10 cellular contexts compared by ENCODE assay signal in the genomic region with DNA sequence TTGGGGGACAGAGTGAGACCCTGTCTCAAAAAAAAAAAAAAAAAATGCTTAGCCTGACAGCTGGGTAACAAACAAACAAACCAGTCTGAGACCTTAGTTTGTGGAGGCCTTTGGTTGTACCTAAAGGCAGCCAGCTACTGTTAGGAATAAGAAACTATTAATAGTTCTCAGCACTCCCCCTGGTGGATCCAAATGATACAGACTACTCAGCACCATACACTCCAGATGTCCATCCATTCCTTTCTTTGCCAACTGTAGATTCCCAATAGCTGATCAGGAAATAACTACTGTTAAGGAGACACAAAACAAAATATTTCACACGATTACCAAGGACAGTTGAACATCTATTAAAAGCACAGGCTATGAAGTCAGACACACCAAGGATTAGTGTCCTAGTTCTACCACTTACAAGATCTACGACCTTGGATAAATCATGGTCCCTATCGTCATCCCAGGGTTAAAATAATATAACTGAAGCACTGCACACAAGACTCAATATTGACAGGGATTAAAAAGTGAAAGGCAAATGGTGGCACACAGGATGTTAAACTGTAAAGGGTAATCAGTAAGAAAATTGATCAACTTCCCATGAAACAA. TPM values are rescaled to one million over a fixed set of nuclear protein-coding genes. Genes with fewer than 3 reads are reported as not detected.
DNase-seq lines count a peak whose midpoint lies in the region; ATAC-seq and TF ChIP-seq lines count a peak whose summit lies in the region.
"Had no signal": no experiment of that assay in that cellular context is flagged by ENCODE, and none has a peak within 500 bp of the region (broad histone marks: within the 10 kb centered on the region; RNA-seq: fewer than 3 reads in every experiment).

No MANE protein-coding gene starts in this region.

- no peaks in the 10 kb centered on the region for H3K4me1 Mint-ChIP-seq in endothelial cell (ENCODE audit: unreplicated experiment)

- H3K4me1 ChIP-seq in Panc1 (ENCODE audit: control insufficient read depth, insufficient read depth, low read length) (no peaks in the 10 kb centered on the region), mucosa of descending colon (ENCODE audit: low read depth) (no peaks in the 10 kb centered on the region)

- in situ Hi-C loops in Panc1 (cut with HindIII; ENCODE audit: low pct_unique_long_range_greater_than_20kb, low sequenced_read_pairs): no loop called here

- TF ChIP-seq CTCF in Panc1 (IDR thresholded peaks at IDR 0.05) (peak; percentile 77), endothelial cell (IDR thresholded peaks at IDR 0.05; ENCODE audit: unreplicated experiment) (peak; percentile 66), mucosa of descending colon (IDR thresholded peaks at IDR 0.05) (peak; percentile 24)

- no peaks in the 10 kb centered on the region for H3K27me3 ChIP-seq in Panc1 (ENCODE audit: control insufficient read depth, insufficient read depth, low read length)

- no peak overlapping the region for H3K4me3 Mint-ChIP-seq in endothelial cell (ENCODE audit: unreplicated experiment)

- POLR2A ChIA-PET in Panc1 (lab: Charles Lee): no interaction called here

- peak; percentile 31; the same call in 1 of the 2 replicates for TF ChIP-seq RAD21 in Ishikawa (IDR thresholded peaks at IDR 0.05; ENCODE audit: low read depth)

- ATAC-seq in GM18867 (IDR thresholded peaks at IDR 0.05; ENCODE audit: unreplicated experiment) (peak; percentile 84), Panc1 (peak; percentile 96), mucosa of descending colon (peak; percentile 73)

- peaks cover 5% of the 10 kb centered on the region for H3K9me3 Mint-ChIP-seq in endothelial cell (ENCODE audit: unreplicated experiment)

- H3K27ac ChIP-seq in Panc1 (ENCODE audit: low read length): no peak overlapping the region
- H3K27ac ChIP-seq: SK-N-MC had no signal

- peaks cover 29% of the 10 kb centered on the region for H3K36me3 Mint-ChIP-seq in endothelial cell (ENCODE audit: low read depth, unreplicated experiment)

- DNase-seq in CMK (ENCODE audit: low read depth) (peak; percentile 17), Panc1 (ENCODE audit: low read depth, low spot score) (no peak), endothelial cell (ENCODE audit: low spot score) (peak; percentile 30), mucosa of descending colon (peak in 1 of 3 donors; percentile 61)
- DNase-seq in activated effector memory CD4-positive, alpha-beta T cell treated with anti-CD3 and anti-CD28 coated beads, Interleukin-2, amount 50 U/mL, for 16 hours: no peak
- no peak for DNase-seq in activated effector memory CD4-positive, alpha-beta T cell treated with Interleukin-2 at 50 U/mL for 16 hours

- intact Hi-C loops in Panc1 (cut with micrococcal nuclease; ENCODE audit: unreplicated experiment) (no loop called here), mucosa of descending colon (cut with DNase I, micrococcal nuclease) (no loop called here)

- BruUV-seq in Panc1 (replicated peaks; lab: Mats Ljungman, UMichigan): no TSS peak

- H3K36me3 ChIP-seq in Panc1 (ENCODE audit: control insufficient read depth, insufficient read depth, low read length) (peaks cover 9% of the 10 kb centered on the region), mucosa of descending colon (ENCODE audit: low read depth) (no peaks in the 10 kb centered on the region)

- no peaks in the 10 kb centered on the region for H3K9me3 ChIP-seq in Panc1 (ENCODE audit: control insufficient read depth, insufficient read depth, low read depth, low read length)
- H3K9me3 ChIP-seq in mucosa of descending colon: no peaks in the 10 kb centered on the region

- H3K4me3 ChIP-seq in Panc1 (ENCODE audit: low read depth in 2 of 2, low read length in 2 of 2) (no peak overlapping the region), mucosa of descending colon (no peak overlapping the region)
- H3K4me3 ChIP-seq: SK-N-MC had no signal

- H3K27me3 Mint-ChIP-seq in endothelial cell (ENCODE audit: unreplicated experiment): no peaks in the 10 kb centered on the region

- no peak for TF ChIP-seq EP300 in Ishikawa (IDR thresholded peaks at IDR 0.05; ENCODE audit: borderline replicate concordance)

- no peak overlapping the region for H3K27ac Mint-ChIP-seq in endothelial cell (ENCODE audit: unreplicated experiment)

- CTCF ChIA-PET in Panc1 (lab: Charles Lee): interaction anchor here (1.3 kb wide), 1 partner anchor 10 kb away, joined by 7 read pairs; no protein-coding TSS in a partner anchor

TF ChIP-seq in Ishikawa, 13 proteins besides CTCF, POLR2A, EP300 and RAD21:
- TF ChIP-seq REST (IDR thresholded peaks at IDR 0.05; ENCODE audit: low read depth) (no peak), CEBPB (IDR thresholded peaks at IDR 0.05) (no peak), CREB1 (IDR thresholded peaks at IDR 0.05; ENCODE audit: low read depth) (no peak), TEAD4 (IDR thresholded peaks at IDR 0.05) (no peak), NFIC (IDR thresholded peaks at IDR 0.05) (no peak), EGR1 (IDR thresholded peaks at IDR 0.05) (no peak), TCF12 (IDR thresholded peaks at IDR 0.05; ENCODE audit: low read depth) (no peak), ZBTB7A (IDR thresholded peaks at IDR 0.05; ENCODE audit: low read depth) (no peak), TAF1 (IDR thresholded peaks at IDR 0.05; ENCODE audit: low read depth) (no peak), YY1 (IDR thresholded peaks at IDR 0.05; ENCODE audit: low read depth) (no peak), FOXM1 (IDR thresholded peaks at IDR 0.05; ENCODE audit: borderline replicate concordance, low read depth) (no peak)
- TF ChIP-seq, protein P1, sequence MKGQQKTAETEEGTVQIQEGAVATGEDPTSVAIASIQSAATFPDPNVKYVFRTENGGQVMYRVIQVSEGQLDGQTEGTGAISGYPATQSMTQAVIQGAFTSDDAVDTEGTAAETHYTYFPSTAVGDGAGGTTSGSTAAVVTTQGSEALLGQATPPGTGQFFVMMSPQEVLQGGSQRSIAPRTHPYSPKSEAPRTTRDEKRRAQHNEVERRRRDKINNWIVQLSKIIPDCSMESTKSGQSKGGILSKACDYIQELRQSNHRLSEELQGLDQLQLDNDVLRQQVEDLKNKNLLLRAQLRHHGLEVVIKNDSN (IDR thresholded peaks at IDR 0.05): no peak
- TF ChIP-seq, protein P2, sequence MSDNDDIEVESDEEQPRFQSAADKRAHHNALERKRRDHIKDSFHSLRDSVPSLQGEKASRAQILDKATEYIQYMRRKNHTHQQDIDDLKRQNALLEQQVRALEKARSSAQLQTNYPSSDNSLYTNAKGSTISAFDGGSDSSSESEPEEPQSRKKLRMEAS (IDR thresholded peaks at IDR 0.05): no peak

RNA-seq across cellular contexts. Expression of gene CLDN25, which starts 17.2 kb away (rescaled TPM):
- total RNA-seq in Panc1 (2021; ENCODE audit: unreplicated experiment) (not detected), endothelial cell (ENCODE audit: unreplicated experiment) (not detected), mucosa of descending colon (not detected)
- not detected for polyA plus RNA-seq in Panc1 (2012; ENCODE audit: insufficient read length)
- total RNA-seq: mononuclear cell had no signal

RNA-seq across cellular contexts. Expression of gene ZW10, which starts 23.3 kb away (rescaled TPM):
- total RNA-seq in Panc1 (2021; ENCODE audit: unreplicated experiment) (31.5 TPM), endothelial cell (ENCODE audit: unreplicated experiment) (25.2 TPM), mucosa of descending colon (10 to 100 TPM; 10.5 to 12.3 (median 11.1) TPM)
- 15.7 TPM for polyA plus RNA-seq in Panc1 (2012; ENCODE audit: insufficient read length)

Comparison
In these comparisons a context has a peak if more than half of its experiments do, and no peak if none do; other contexts are left out.
1. DNase-seq: peak in CMK (single experiment) and endothelial cell (single experiment); none in Panc1 (single experiment), activated effector memory CD4-positive, alpha-beta T cell treated with anti-CD3 and anti-CD28 coated beads, Interleukin-2, amount 50 U/mL, for 16 hours (single experiment) and activated effector memory CD4-positive, alpha-beta T cell treated with Interleukin-2 at 50 U/mL for 16 hours (single experiment).
2. CTCF ChIP-seq: peak in every context shown above with its lines; median percentile 77 in Panc1; 66 in endothelial cell; 24 in mucosa of descending colon.
3. Peak in every context shown above with its lines, with median percentiles within 50 percentile points of each other: ATAC-seq.